Comparison of ENCODE assay signal across 1 cellular context in the genomic region with DNA sequence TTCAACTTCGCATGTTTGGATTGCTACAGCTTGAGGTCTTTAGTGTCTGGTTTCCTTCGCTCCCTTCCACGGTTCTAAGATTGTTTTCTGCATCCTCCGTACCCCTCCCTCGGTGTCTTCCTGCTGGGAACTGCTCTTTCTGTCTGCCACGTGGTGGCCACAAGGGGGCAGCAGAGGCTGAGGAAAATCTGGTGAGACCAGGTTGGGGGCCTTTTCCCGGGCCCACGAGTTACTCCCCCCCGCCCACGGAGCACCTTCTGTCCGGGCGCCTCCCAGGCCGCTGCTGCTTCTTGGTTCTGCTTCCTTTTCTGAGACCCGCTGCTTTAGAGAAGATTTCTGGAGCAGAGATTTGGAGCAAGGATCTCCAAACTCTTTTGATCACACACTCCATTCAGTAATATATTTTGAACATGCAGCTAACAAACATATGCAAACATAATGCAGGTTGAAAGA.
TF ChIP-seq lines count a peak whose summit lies in the region.

No MANE protein-coding gene starts in this region.

TF ChIP-seq in HepG2, 621 proteins besides CTCF, POLR2A, EP300 and RAD21 (continued from another document and continues in another):
- TF ChIP-seq, protein P1, sequence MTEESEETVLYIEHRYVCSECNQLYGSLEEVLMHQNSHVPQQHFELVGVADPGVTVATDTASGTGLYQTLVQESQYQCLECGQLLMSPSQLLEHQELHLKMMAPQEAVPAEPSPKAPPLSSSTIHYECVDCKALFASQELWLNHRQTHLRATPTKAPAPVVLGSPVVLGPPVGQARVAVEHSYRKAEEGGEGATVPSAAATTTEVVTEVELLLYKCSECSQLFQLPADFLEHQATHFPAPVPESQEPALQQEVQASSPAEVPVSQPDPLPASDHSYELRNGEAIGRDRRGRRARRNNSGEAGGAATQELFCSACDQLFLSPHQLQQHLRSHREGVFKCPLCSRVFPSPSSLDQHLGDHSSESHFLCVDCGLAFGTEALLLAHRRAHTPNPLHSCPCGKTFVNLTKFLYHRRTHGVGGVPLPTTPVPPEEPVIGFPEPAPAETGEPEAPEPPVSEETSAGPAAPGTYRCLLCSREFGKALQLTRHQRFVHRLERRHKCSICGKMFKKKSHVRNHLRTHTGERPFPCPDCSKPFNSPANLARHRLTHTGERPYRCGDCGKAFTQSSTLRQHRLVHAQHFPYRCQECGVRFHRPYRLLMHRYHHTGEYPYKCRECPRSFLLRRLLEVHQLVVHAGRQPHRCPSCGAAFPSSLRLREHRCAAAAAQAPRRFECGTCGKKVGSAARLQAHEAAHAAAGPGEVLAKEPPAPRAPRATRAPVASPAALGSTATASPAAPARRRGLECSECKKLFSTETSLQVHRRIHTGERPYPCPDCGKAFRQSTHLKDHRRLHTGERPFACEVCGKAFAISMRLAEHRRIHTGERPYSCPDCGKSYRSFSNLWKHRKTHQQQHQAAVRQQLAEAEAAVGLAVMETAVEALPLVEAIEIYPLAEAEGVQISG (CRISPR knock-in tag; IDR thresholded peaks at IDR 0.05): 0 out of 2 replicates have a peak, but pooled peaks have one; percentile 15
- TF ChIP-seq XRCC5 (optimal IDR thresholded peaks at IDR 0.05; ENCODE audit: low read length) (peak; percentile 79), STAG1 (CRISPR knock-in tag; IDR thresholded peaks at IDR 0.05) (peak; percentile 77), PTBP1 (IDR thresholded peaks at IDR 0.05; ENCODE audit: low read depth, low read length, poor library complexity, severe bottlenecking) (no peak), ZNF101 (CRISPR knock-in tag; IDR thresholded peaks at IDR 0.05; ENCODE audit: borderline replicate concordance, low read depth) (no peak), SAP130 (CRISPR knock-in tag; IDR thresholded peaks at IDR 0.05; ENCODE audit: low read depth) (peak; percentile 19; the same call in 1 of the 2 replicates), ZNF687 (CRISPR knock-in tag; IDR thresholded peaks at IDR 0.05) (peak; percentile 19; the same call in 1 of the 2 replicates), ZNF83 (CRISPR knock-in tag; IDR thresholded peaks at IDR 0.05; ENCODE audit: borderline replicate concordance) (0 out of 2 replicates have a peak, but pooled peaks have one; percentile 34), FOSL2 (CRISPR knock-in tag; IDR thresholded peaks at IDR 0.05) (0 out of 2 replicates have a peak, but pooled peaks have one; percentile 28), KDM4B (CRISPR knock-in tag; IDR thresholded peaks at IDR 0.05) (0 out of 2 replicates have a peak, but pooled peaks have one; percentile 62), ZGPAT (CRISPR knock-in tag; IDR thresholded peaks at IDR 0.05) (0 out of 2 replicates have a peak, but pooled peaks have one; percentile 32), ZFP36L2 (CRISPR knock-in tag; IDR thresholded peaks at IDR 0.05) (no peak), PHF8 (CRISPR knock-in tag; IDR thresholded peaks at IDR 0.05) (peak; percentile 38; the same call in 1 of the 2 replicates), SOX6 (IDR thresholded peaks at IDR 0.05) (no peak), SOX6 (CRISPR knock-in tag; IDR thresholded peaks at IDR 0.05) (0 out of 2 replicates have a peak, but pooled peaks have one; percentile 37), GABPB1 (CRISPR knock-in tag; IDR thresholded peaks at IDR 0.05) (0 out of 2 replicates have a peak, but pooled peaks have one; percentile 18), MYC (CRISPR knock-in tag; IDR thresholded peaks at IDR 0.05; ENCODE audit: borderline replicate concordance) (peak; percentile 41; the same call in 1 of the 2 replicates), ZNF362 (CRISPR knock-in tag; IDR thresholded peaks at IDR 0.05; ENCODE audit: borderline replicate concordance) (no peak), ARID5B (CRISPR knock-in tag; IDR thresholded peaks at IDR 0.05) (peak; percentile 21; the same call in 1 of the 2 replicates), ZNF296 (CRISPR knock-in tag; conservative IDR thresholded peaks at IDR 0.05) (no peak), SMC3 (IDR thresholded peaks at IDR 0.05; ENCODE audit: low read length) (peak; percentile 79), IKZF4 (CRISPR knock-in tag; IDR thresholded peaks at IDR 0.05; ENCODE audit: borderline replicate concordance, low read depth, not compliant biosample characterization) (no peak), ERF (CRISPR knock-in tag; IDR thresholded peaks at IDR 0.05) (peak; percentile 23; the same call in 1 of the 2 replicates), ZNF350 (CRISPR knock-in tag; IDR thresholded peaks at IDR 0.05; ENCODE audit: borderline replicate concordance, low read depth) (peak; percentile 35; the same call in 1 of the 2 replicates), SALL1 (CRISPR knock-in tag; IDR thresholded peaks at IDR 0.05) (peak; percentile 31; the same call in 1 of the 2 replicates), ZNF124 (CRISPR knock-in tag; IDR thresholded peaks at IDR 0.05) (no peak), CBX5 (CRISPR knock-in tag; IDR thresholded peaks at IDR 0.05; ENCODE audit: borderline replicate concordance) (peak; percentile 51; the same call in 1 of the 2 replicates), KDM2A (CRISPR knock-in tag; IDR thresholded peaks at IDR 0.05; ENCODE audit: borderline replicate concordance, low read depth) (peak; percentile 71; the same call in 1 of the 2 replicates), YY1 (IDR thresholded peaks at IDR 0.05; ENCODE audit: insufficient read depth, insufficient replicate concordance, low read depth, low read length) (peak; percentile 14)
- TF ChIP-seq, protein P2, sequence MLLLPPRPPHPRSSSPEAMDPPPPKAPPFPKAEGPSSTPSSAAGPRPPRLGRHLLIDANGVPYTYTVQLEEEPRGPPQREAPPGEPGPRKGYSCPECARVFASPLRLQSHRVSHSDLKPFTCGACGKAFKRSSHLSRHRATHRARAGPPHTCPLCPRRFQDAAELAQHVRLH (CRISPR knock-in tag; IDR thresholded peaks at IDR 0.05; ENCODE audit: borderline replicate concordance, low read depth): peak; percentile 29; the same call in 1 of the 2 replicates
- TF ChIP-seq, protein P3, sequence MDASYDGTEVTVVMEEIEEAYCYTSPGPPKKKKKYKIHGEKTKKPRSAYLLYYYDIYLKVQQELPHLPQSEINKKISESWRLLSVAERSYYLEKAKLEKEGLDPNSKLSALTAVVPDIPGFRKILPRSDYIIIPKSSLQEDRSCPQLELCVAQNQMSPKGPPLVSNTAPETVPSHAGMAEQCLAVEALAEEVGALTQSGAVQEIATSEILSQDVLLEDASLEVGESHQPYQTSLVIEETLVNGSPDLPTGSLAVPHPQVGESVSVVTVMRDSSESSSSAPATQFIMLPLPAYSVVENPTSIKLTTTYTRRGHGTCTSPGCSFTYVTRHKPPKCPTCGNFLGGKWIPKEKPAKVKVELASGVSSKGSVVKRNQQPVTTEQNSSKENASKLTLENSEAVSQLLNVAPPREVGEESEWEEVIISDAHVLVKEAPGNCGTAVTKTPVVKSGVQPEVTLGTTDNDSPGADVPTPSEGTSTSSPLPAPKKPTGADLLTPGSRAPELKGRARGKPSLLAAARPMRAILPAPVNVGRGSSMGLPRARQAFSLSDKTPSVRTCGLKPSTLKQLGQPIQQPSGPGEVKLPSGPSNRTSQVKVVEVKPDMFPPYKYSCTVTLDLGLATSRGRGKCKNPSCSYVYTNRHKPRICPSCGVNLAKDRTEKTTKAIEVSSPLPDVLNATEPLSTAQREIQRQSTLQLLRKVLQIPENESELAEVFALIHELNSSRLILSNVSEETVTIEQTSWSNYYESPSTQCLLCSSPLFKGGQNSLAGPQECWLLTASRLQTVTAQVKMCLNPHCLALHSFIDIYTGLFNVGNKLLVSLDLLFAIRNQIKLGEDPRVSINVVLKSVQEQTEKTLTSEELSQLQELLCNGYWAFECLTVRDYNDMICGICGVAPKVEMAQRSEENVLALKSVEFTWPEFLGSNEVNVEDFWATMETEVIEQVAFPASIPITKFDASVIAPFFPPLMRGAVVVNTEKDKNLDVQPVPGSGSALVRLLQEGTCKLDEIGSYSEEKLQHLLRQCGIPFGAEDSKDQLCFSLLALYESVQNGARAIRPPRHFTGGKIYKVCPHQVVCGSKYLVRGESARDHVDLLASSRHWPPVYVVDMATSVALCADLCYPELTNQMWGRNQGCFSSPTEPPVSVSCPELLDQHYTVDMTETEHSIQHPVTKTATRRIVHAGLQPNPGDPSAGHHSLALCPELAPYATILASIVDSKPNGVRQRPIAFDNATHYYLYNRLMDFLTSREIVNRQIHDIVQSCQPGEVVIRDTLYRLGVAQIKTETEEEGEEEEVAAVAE (CRISPR knock-in tag; IDR thresholded peaks at IDR 0.05; ENCODE audit: borderline replicate concordance): 0 out of 2 replicates have a peak, but pooled peaks have one; percentile 29
- TF ChIP-seq, protein P4, sequence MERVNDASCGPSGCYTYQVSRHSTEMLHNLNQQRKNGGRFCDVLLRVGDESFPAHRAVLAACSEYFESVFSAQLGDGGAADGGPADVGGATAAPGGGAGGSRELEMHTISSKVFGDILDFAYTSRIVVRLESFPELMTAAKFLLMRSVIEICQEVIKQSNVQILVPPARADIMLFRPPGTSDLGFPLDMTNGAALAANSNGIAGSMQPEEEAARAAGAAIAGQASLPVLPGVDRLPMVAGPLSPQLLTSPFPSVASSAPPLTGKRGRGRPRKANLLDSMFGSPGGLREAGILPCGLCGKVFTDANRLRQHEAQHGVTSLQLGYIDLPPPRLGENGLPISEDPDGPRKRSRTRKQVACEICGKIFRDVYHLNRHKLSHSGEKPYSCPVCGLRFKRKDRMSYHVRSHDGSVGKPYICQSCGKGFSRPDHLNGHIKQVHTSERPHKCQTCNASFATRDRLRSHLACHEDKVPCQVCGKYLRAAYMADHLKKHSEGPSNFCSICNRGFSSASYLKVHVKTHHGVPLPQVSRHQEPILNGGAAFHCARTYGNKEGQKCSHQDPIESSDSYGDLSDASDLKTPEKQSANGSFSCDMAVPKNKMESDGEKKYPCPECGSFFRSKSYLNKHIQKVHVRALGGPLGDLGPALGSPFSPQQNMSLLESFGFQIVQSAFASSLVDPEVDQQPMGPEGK (CRISPR knock-in tag; IDR thresholded peaks at IDR 0.05): peak; percentile 98
